In genomic region chr6:29946380-29946779, GRCh38 we compare ENCODE assay signal across 19 cellular contexts. TPM values are rescaled to one million over a fixed set of nuclear protein-coding genes. Genes with fewer than 3 reads are reported as not detected.
A peak's percentile ranks its signal among the peaks of the same experiment; 100 is the strongest.
DNase-seq lines count a peak whose midpoint lies in the region; ATAC-seq, FAIRE-seq and TF ChIP-seq lines count a peak whose summit lies in the region.
"Had no signal": no experiment of that assay in that cellular context is flagged by ENCODE, and none has a peak within 500 bp of the region (broad histone marks: within the 10 kb centered on the region; RNA-seq: fewer than 3 reads in every experiment).

No MANE protein-coding gene starts in this region.

- H2AK5ac ChIP-seq in mesendoderm (ENCODE audit: low read length), result no peak overlapping the region

- no peaks in the 10 kb centered on the region for H3K9me3 Mint-ChIP-seq in CD4-positive, alpha-beta T cell
- H3K9me3 Mint-ChIP-seq in activated T-helper 1 cell treated with anti-CD3 and anti-CD28 coated beads, Interleukin-12 subunit alpha, Interleukin-12 subunit beta, Interleukin-2, Interleukin-4 antibody, amounts not matched to agents 30 ng/mL and 10 ng/mL and 1 ng/mL, durations not matched to agents 14 hours and 24 hours and 36 hours, result no peaks in the 10 kb centered on the region
- no peaks in the 10 kb centered on the region for H3K9me3 Mint-ChIP-seq in naive B cell

- H3K27ac ChIP-seq in CD4-positive, alpha-beta T cell (ENCODE audit: low read depth, low read length), result no peak overlapping the region
- no peak overlapping the region for H3K27ac ChIP-seq in mesendoderm (ENCODE audit: low read depth, low read length)
- H3K27ac ChIP-seq: left lung, SJSA1, transverse colon had no signal

- H3K4me3 ChIP-seq in mesendoderm (ENCODE audit: low read length), result no peak overlapping the region
- H3K4me3 ChIP-seq: SJSA1, transverse colon had no signal

- no peak overlapping the region for H3K18ac ChIP-seq in mesendoderm (ENCODE audit: low read length)

- no peak overlapping the region for H3K56ac ChIP-seq in mesendoderm (ENCODE audit: low read length)

- peaks cover 4% of the 10 kb centered on the region for H3K27me3 Mint-ChIP-seq in CD4-positive, alpha-beta T cell
- H3K27me3 Mint-ChIP-seq in activated T-helper 1 cell treated with anti-CD3 and anti-CD28 coated beads, Interleukin-12 subunit alpha, Interleukin-12 subunit beta, Interleukin-2, Interleukin-4 antibody, amounts not matched to agents 30 ng/mL and 10 ng/mL and 1 ng/mL, durations not matched to agents 14 hours and 24 hours and 36 hours (ENCODE audit: insufficient read depth), result no peaks in the 10 kb centered on the region
- no peaks in the 10 kb centered on the region for H3K27me3 Mint-ChIP-seq in naive B cell

- ATAC-seq in CD4-positive, alpha-beta T cell (ENCODE audit: poor library complexity), result no peak
- ATAC-seq in naive B cell (ENCODE audit: low read depth in 2 of 2), result no peak
- ATAC-seq: left lung had no signal

- H3K9me3 ChIP-seq in CD4-positive, alpha-beta T cell (ENCODE audit: control insufficient read depth, low read length), result no peaks in the 10 kb centered on the region
- H3K9me3 ChIP-seq: BE2C, left lung, SJSA1, transverse colon had no signal

- H4K8ac ChIP-seq in mesendoderm (ENCODE audit: low read depth, low read length), result no peak overlapping the region

- H2BK15ac ChIP-seq in mesendoderm (replicated peaks; ENCODE audit: low read depth), result no peak overlapping the region

- H3K4ac ChIP-seq in mesendoderm (ENCODE audit: low read depth, low read length), result no peak overlapping the region

- no peak for TF ChIP-seq POLR2A in GM12891 (IDR thresholded peaks at IDR 0.05; ENCODE audit: low read depth, low read length)

- no peak overlapping the region for H3K9ac ChIP-seq in mesendoderm (ENCODE audit: low read length)

- H3K36me3 ChIP-seq in mesendoderm (ENCODE audit: control insufficient read depth, insufficient read depth, low read length), result peaks cover 5% of the 10 kb centered on the region
- H3K36me3 ChIP-seq: transverse colon had no signal

- no peak for FAIRE-seq in GM12891 (lab: Jason Lieb, UNC)
- FAIRE-seq: bronchial epithelial cell had no signal

- no peak for TF ChIP-seq CTCF in CD4-positive, alpha-beta T cell (IDR thresholded peaks at IDR 0.05)

- H3K23ac ChIP-seq in mesendoderm (ENCODE audit: low read length), result no peak overlapping the region

- POLR2A ChIA-PET in CD4-positive, alpha-beta T cell (lab: Charles Lee), result interaction anchor here (1.2 to 9.9 kb wide), 4 partner anchors 9 to 29 kb away, joined by 3 to 141 read pairs (median 6); no protein-coding TSS in a partner anchor

- H3K27me3 ChIP-seq in CD4-positive, alpha-beta T cell (ENCODE audit: control insufficient read depth, insufficient read depth, low read length), result no peaks in the 10 kb centered on the region
- H3K27me3 ChIP-seq in mesendoderm (ENCODE audit: insufficient read depth, low read length, poor library complexity), result no peaks in the 10 kb centered on the region
- H3K27me3 ChIP-seq: BE2C, left lung, SJSA1, transverse colon had no signal

- peaks cover 81% of the 10 kb centered on the region for H3K4me1 Mint-ChIP-seq in CD4-positive, alpha-beta T cell (ENCODE audit: low read depth)
- peaks cover 43% of the 10 kb centered on the region for H3K4me1 Mint-ChIP-seq in activated T-helper 1 cell treated with anti-CD3 and anti-CD28 coated beads, Interleukin-12 subunit alpha, Interleukin-12 subunit beta, Interleukin-2, Interleukin-4 antibody, amounts not matched to agents 30 ng/mL and 10 ng/mL and 1 ng/mL, durations not matched to agents 14 hours and 24 hours and 36 hours (ENCODE audit: low read depth)
- H3K4me1 Mint-ChIP-seq in naive B cell, result peaks cover 58 to 94% (median 72%) of the 10 kb centered on the region in 3 donors

- peaks cover 3% of the 10 kb centered on the region for H3K79me2 ChIP-seq in mesendoderm (ENCODE audit: control insufficient read depth, insufficient read depth, low read length)

- WGBS in mesendoderm (ENCODE audit: extremely low coverage, insufficient coverage, low lambda C conversion rate), result no CpG with 5 or more reads among the region's 6 CpGs

- no peak overlapping the region for H2BK5ac ChIP-seq in mesendoderm (ENCODE audit: low read length)

- H3K79me1 ChIP-seq in mesendoderm (ENCODE audit: low read length), result peaks cover 1% of the 10 kb centered on the region

- H3K4me1 ChIP-seq in mesendoderm (ENCODE audit: control insufficient read depth, low read depth, low read length), result no peaks in the 10 kb centered on the region

- H3K27ac Mint-ChIP-seq in CD4-positive, alpha-beta T cell, result peak overlapping the region; percentile 100
- peak overlapping the region; percentile 78 for H3K27ac Mint-ChIP-seq in activated T-helper 1 cell treated with anti-CD3 and anti-CD28 coated beads, Interleukin-12 subunit alpha, Interleukin-12 subunit beta, Interleukin-2, Interleukin-4 antibody, amounts not matched to agents 30 ng/mL and 10 ng/mL and 1 ng/mL, durations not matched to agents 14 hours and 24 hours and 36 hours
- H3K27ac Mint-ChIP-seq in naive B cell, result peak overlapping the region in 4 of 6 donors; percentile 69 to 100 (median 84)

- no peak for DNase-seq in CD4-positive, alpha-beta T cell
- no peak for DNase-seq in GM12891 (ENCODE audit: insufficient read length, low spot score)
- DNase-seq in activated T-helper 1 cell treated with anti-CD3 and anti-CD28 coated beads, Interleukin-12 subunit alpha, Interleukin-12 subunit beta, Interleukin-2, Interleukin-4 antibody, amounts not matched to agents 30 ng/mL and 10 ng/mL and 1 ng/mL, durations not matched to agents 14 hours and 24 hours and 36 hours (ENCODE audit: low spot score), result no peak
- no peak for DNase-seq in naive B cell
- DNase-seq in NCI-H1417 treated with DMSO at 0.1 percent for 48 hours (lab: John Stamatoyannopoulos, UW), result no peak
- DNase-seq in RKO (ENCODE audit: low spot score), result no peak
- no peak for DNase-seq in mesendoderm
- DNase-seq: activated CD4-positive, alpha-beta T cell treated with anti-CD3 and anti-CD28 coated beads, Interleukin-2, amount 50 U/mL, for 4 hours; activated gamma-delta T cell treated with Interleukin-2 at 50 U/mL for 16 hours; BE2C; dermis blood vessel endothelial cell; DMS153; left lung; NCI-H2081 treated with DMSO at 0.1 percent for 48 hours; NCI-H69; posterior cingulate gyrus; transverse colon had no signal

- no peak overlapping the region for H2BK120ac ChIP-seq in mesendoderm (ENCODE audit: low read depth, low read length)

- peaks cover 97% of the 10 kb centered on the region for H3K36me3 Mint-ChIP-seq in CD4-positive, alpha-beta T cell (ENCODE audit: low read depth)
- peaks cover 57% of the 10 kb centered on the region for H3K36me3 Mint-ChIP-seq in activated T-helper 1 cell treated with anti-CD3 and anti-CD28 coated beads, Interleukin-12 subunit alpha, Interleukin-12 subunit beta, Interleukin-2, Interleukin-4 antibody, amounts not matched to agents 30 ng/mL and 10 ng/mL and 1 ng/mL, durations not matched to agents 14 hours and 24 hours and 36 hours (ENCODE audit: low read depth)
- peaks cover 35 to 44% of the 10 kb centered on the region in 2 donors for H3K36me3 Mint-ChIP-seq in naive B cell

- CTCF ChIA-PET in CD4-positive, alpha-beta T cell (lab: Charles Lee), result interaction anchor here (1.5 to 2.3 kb wide), 2 partner anchors 19 to 21 kb away, joined by 4 to 5 read pairs; no protein-coding TSS in a partner anchor

- intact Hi-C loops in CD4-positive, alpha-beta T cell (cut with DNase I, micrococcal nuclease), result loop anchor here in 1 of 2 experiments (10.0 kb wide), 1 partner anchor 118 kb away; the partner anchor contains the start of genes POLR1H and PPP1R11
- intact Hi-C loops in activated T-helper 1 cell treated with anti-CD3 and anti-CD28 coated beads, Interleukin-12 subunit alpha, Interleukin-12 subunit beta, Interleukin-2, Interleukin-4 antibody, amounts not matched to agents 30 ng/mL and 10 ng/mL and 1 ng/mL, durations not matched to agents 14 hours and 24 hours and 36 hours (cut with micrococcal nuclease), result no loop called here

- H3K4me3 Mint-ChIP-seq in CD4-positive, alpha-beta T cell, result peak overlapping the region; percentile 97
- H3K4me3 Mint-ChIP-seq in activated T-helper 1 cell treated with anti-CD3 and anti-CD28 coated beads, Interleukin-12 subunit alpha, Interleukin-12 subunit beta, Interleukin-2, Interleukin-4 antibody, amounts not matched to agents 30 ng/mL and 10 ng/mL and 1 ng/mL, durations not matched to agents 14 hours and 24 hours and 36 hours, result peak overlapping the region; percentile 95
- H3K4me3 Mint-ChIP-seq in naive B cell, result peak overlapping the region; percentile 35 to 99 (median 96)

- H4K5ac ChIP-seq in mesendoderm (ENCODE audit: low read length), result no peak overlapping the region

- H3K4me2 ChIP-seq in mesendoderm (ENCODE audit: low read length), result no peak overlapping the region

TF ChIP-seq in GM12891, 5 proteins besides CTCF, POLR2A, EP300 and RAD21:
- no peak for TF ChIP-seq SPI1 (IDR thresholded peaks at IDR 0.05; ENCODE audit: low read depth, low read length)
- 0 out of 2 replicates have a peak, but pooled peaks have one; percentile 11 for TF ChIP-seq POU2F2 (IDR thresholded peaks at IDR 0.05; ENCODE audit: low read depth, low read length)
TF ChIP-seq in GM12891: peak in this region for 1.

RNA-seq across cellular contexts. Expression of gene HLA-A, which starts 4.0 kb away (rescaled TPM):
- total RNA-seq in CD4-positive, alpha-beta T cell, result 1,000 to 10,000 TPM; 1,767 to 1,801 TPM
- 908 TPM for polyA plus RNA-seq in GM12891 (2012; ENCODE audit: low read depth, missing spikeins)
- 1,482 and 1,503 TPM in 2 replicates for total RNA-seq in activated T-helper 1 cell treated with anti-CD3 and anti-CD28 coated beads, Interleukin-12 subunit alpha, Interleukin-12 subunit beta, Interleukin-2, Interleukin-4 antibody, amounts not matched to agents 30 ng/mL and 10 ng/mL and 1 ng/mL, durations not matched to agents 14 hours and 24 hours and 36 hours
- polyA plus RNA-seq in naive B cell (ENCODE audit: low read depth in 6 of 6), result 1,000 to 10,000 TPM; 1,115 to 2,161 (median 1,804) TPM
- 258 TPM for polyA plus RNA-seq in mesendoderm (2013, experiment 1 of 2)
- polyA plus RNA-seq in mesendoderm (2013, experiment 2 of 2), result 262 TPM
